8 cellular contexts compared by ENCODE assay signal in the genomic region with DNA sequence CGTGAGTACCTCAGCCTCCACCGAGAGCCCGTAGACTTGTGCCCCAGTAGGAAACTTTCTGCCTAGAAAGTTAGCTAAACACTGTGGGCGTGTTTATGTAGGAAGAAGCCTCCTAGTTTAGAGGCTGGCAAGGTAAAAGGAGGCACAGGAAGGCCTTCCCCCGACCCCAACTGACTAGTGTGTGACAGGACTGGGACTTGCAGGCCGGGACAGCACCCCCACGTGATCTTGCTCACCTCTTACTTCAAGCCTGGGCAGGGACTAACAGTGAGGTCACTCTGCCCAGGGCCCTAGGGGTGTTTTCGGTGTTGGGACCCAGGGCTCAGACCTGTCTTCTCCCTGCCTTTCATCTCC. TPM values are rescaled to one million over a fixed set of nuclear protein-coding genes. Genes with fewer than 3 reads are reported as not detected.
DNase-seq lines count a peak whose midpoint lies in the region; ATAC-seq, FAIRE-seq and TF ChIP-seq lines count a peak whose summit lies in the region.

No MANE protein-coding gene starts in this region.

- BruUV-seq in HepG2 (replicated peaks; lab: Mats Ljungman, UMichigan) = TSS peak; percentile 64

- ATAC-seq in A549 (peak in 1 of 2 experiments; percentile 1; a peak in 1 of 6 replicates), GM18907 (IDR thresholded peaks at IDR 0.05; ENCODE audit: unreplicated experiment) (peak; percentile 2), HG03521 (IDR thresholded peaks at IDR 0.05; ENCODE audit: unreplicated experiment) (peak; percentile 0), HepG2 (no peak), upper lobe of left lung (ENCODE audit: low FRiP score in 2 of 2) (no peak)

- TF ChIP-seq RAD21 in A549 (conservative IDR thresholded peaks at IDR 0.05 in 1 of 2, IDR thresholded peaks at IDR 0.05 in 1 of 2) (no peak), HepG2 (CRISPR knock-in tag; IDR thresholded peaks at IDR 0.05) (no peak)

- CTCF ChIA-PET in A549 (lab: Yijun Ruan, JAX) (interaction anchor here (1.2 to 22.4 kb wide), 7 partner anchors 9 to 126 kb away, joined by 3 to 665 read pairs (median 7); no protein-coding TSS in a partner anchor), HepG2 (lab: Yijun Ruan, JAX; ENCODE audit: low intra/inter-chr PET ratio, low total read pairs) (no interaction called here)

- intact Hi-C loops in ascending aorta (cut with DNase I) = loop anchor here (1.0 to 10.0 kb wide), 6 partner anchors 25 to 1911 kb away; a partner anchor contains a TSS
- intact Hi-C loops in HepG2 (cut with micrococcal nuclease; ENCODE audit: unreplicated experiment) = no loop called here

- H3K4me2 ChIP-seq in A549 (peak overlapping the region; percentile 97), HepG2 (ENCODE audit: low read depth, low read length) (peak overlapping the region; percentile 66)

- H3K4me3 ChIP-seq in A549 (peak overlapping the region; percentile 87), ascending aorta (peak overlapping the region; percentile 74 to 83), HepG2 (replicated peaks in 1 of 3; ENCODE audit: insufficient read depth in 1 of 3, low read depth in 2 of 3, low read length in 3 of 3) (peak overlapping the region in 2 of 3 experiments; percentile 51 to 56; a peak in 3 of 6 replicates), upper lobe of left lung (peak overlapping the region; percentile 75 to 99 (median 82))

- no peak for TF ChIP-seq EP300 in A549 (IDR thresholded peaks at IDR 0.05)
- no peak for TF ChIP-seq EP300 in HepG2 (IDR thresholded peaks at IDR 0.05; ENCODE audit: low read depth in 2 of 2, low read length in 2 of 2)
- no peak for TF ChIP-seq EP300 in HepG2 (CRISPR knock-in tag; IDR thresholded peaks at IDR 0.05; ENCODE audit: borderline replicate concordance)
- no peak for TF ChIP-seq EP300 in upper lobe of left lung (IDR thresholded peaks at IDR 0.05)

- no peaks in the 10 kb centered on the region for H3K79me2 ChIP-seq in HepG2 (ENCODE audit: insufficient read depth, low read length)

- 12% methylated on average over 8 of the region's 8 CpGs for WGBS in A549 (ENCODE audit: missing lambda C conversion rate)
- WGBS in HepG2 (ENCODE audit: low lambda C conversion rate) = 56% methylated on average over 1 of the region's 8 CpGs
- WGBS in upper lobe of left lung, 2 donors = 5 to 50% methylated on average over 1 to 8 of the region's 8 CpGs

- H3K27me3 ChIP-seq in ascending aorta (no peaks in the 10 kb centered on the region), HepG2 (ENCODE audit: control insufficient read depth in 1 of 2, insufficient read depth in 2 of 2, low read length in 2 of 2) (peaks cover 5 to 37% of the 10 kb centered on the region in 2 experiments), upper lobe of left lung (no peaks in the 10 kb centered on the region)

- no peaks in the 10 kb centered on the region for H3K9me3 ChIP-seq in A549
- H3K9me3 ChIP-seq in ascending aorta = no peaks in the 10 kb centered on the region
- H3K9me3 ChIP-seq in HepG2 (ENCODE audit: low read length) = no peaks in the 10 kb centered on the region
- H3K9me3 ChIP-seq in upper lobe of left lung = no peaks in the 10 kb centered on the region

- no peak for FAIRE-seq in A549 (lab: Jason Lieb, UNC)
- no peak for FAIRE-seq in HepG2 (lab: Jason Lieb, UNC)

- no peaks in the 10 kb centered on the region for H4K20me1 ChIP-seq in HepG2 (ENCODE audit: insufficient read depth, low read length)

- DNase-seq in A549 (ENCODE audit: low read depth in 1 of 2, low spot score in 1 of 2) = no peak
- DNase-seq in ascending aorta (ENCODE audit: low spot score in 2 of 2) = peak; percentile 33 to 78
- no peak for DNase-seq in HepG2 (ENCODE audit: low spot score)
- peak in 1 of 2 donors; percentile 70 for DNase-seq in upper lobe of left lung
- DNase-seq in ureter (ENCODE audit: low spot score) = no peak
- no peak for DNase-seq in islet precursor cell

- peak overlapping the region; percentile 61 for H3K9ac ChIP-seq in HepG2 (ENCODE audit: insufficient read depth, low read depth, low read length)

- POLR2A ChIA-PET in A549 (lab: Yijun Ruan, JAX) (interaction anchor here (1.0 to 2.4 kb wide), 6 partner anchors 8 to 106 kb away, joined by 3 to 17 read pairs (median 4); a partner anchor contains a TSS), HepG2 (lab: Yijun Ruan, JAX) (no interaction called here)

- no peak for TF ChIP-seq POLR2A in A549 (IDR thresholded peaks at IDR 0.05; ENCODE audit: low read length)
- TF ChIP-seq POLR2A in HepG2 (IDR thresholded peaks at IDR 0.05; ENCODE audit: insufficient read depth in 1 of 2, low read depth in 2 of 2, low read length in 2 of 2) = no peak
- no peak for TF ChIP-seq POLR2A in upper lobe of left lung (IDR thresholded peaks at IDR 0.05)

- H3K4me1 ChIP-seq in A549 (peaks cover 35% of the 10 kb centered on the region), ascending aorta (peaks cover 6 to 20% of the 10 kb centered on the region in 2 donors), HepG2 (ENCODE audit: insufficient read depth, low read length) (peaks cover 41% of the 10 kb centered on the region), upper lobe of left lung (peaks cover 31 to 43% (median 36%) of the 10 kb centered on the region in 4 donors)

- H3K36me3 ChIP-seq in ascending aorta (peaks cover 0 to under 1% of the 10 kb centered on the region in 2 donors), HepG2 (replicated peaks in 1 of 2; ENCODE audit: control insufficient read depth in 1 of 2, insufficient read depth in 2 of 2, low read length in 2 of 2) (no peaks in the 10 kb centered on the region), upper lobe of left lung (peaks cover 0 to 11% (median under 1%) of the 10 kb centered on the region in 4 donors)

- H2AFZ ChIP-seq in HepG2 (ENCODE audit: low read length) = no peak overlapping the region

- H3K27ac ChIP-seq in A549 (peak overlapping the region; percentile 97 to 99), ascending aorta (peak overlapping the region; percentile 96 to 98), HepG2 (ENCODE audit: extremely low read length, insufficient read depth, low read length) (no peak overlapping the region), upper lobe of left lung (peak overlapping the region; percentile 97 to 99 (median 97))

- in situ Hi-C loops in HepG2 (cut with HindIII; ENCODE audit: extremely low pct_ligation_motif_present, low pct_unique_long_range_greater_than_20kb) = no loop called here

- no peak for TF ChIP-seq CTCF in A549 (IDR thresholded peaks at IDR 0.05)
- no peak for TF ChIP-seq CTCF in ascending aorta (IDR thresholded peaks at IDR 0.05)
- TF ChIP-seq CTCF in HepG2 (CRISPR knock-in tag; IDR thresholded peaks at IDR 0.05) = no peak
- TF ChIP-seq CTCF in upper lobe of left lung (IDR thresholded peaks at IDR 0.05) = no peak

RNA-seq across cellular contexts. Expression of a gene that starts 0.4 kb away (rescaled TPM):
- polyA plus RNA-seq in A549 (2011; rRNA removed) (533 and 536 TPM in 2 replicates), A549 (2017; fragmentation: RNase III; extraction: RNeasy Plus Mini Kit Qiagen cat#74134 plus additional on column Dnase treatment) (781 to 811 TPM (median 806 TPM) in 3 replicates), HepG2 (2011; rRNA removed) (17.2 and 21.2 TPM in 2 replicates)
- polyA plus RNA-seq in A549 (2012; cell fraction: cytosol; rRNA removed) = 1,020 and 1,221 TPM in 2 replicates
- polyA plus RNA-seq in A549 (2012; cell fraction: nucleus; rRNA removed) = 1,181 and 1,326 TPM in 2 replicates
- 437 and 484 TPM in 2 replicates for polyA minus RNA-seq in A549 (2011; rRNA and poly(A)+ RNA removed)
- total RNA-seq in ascending aorta (363 TPM), HepG2 (2016; rRNA removed; fragmentation: Illumina TruSeq; extraction: Trizol) (6.7 and 9.7 TPM in 2 replicates), upper lobe of left lung (1,000 to 10,000 TPM in 1 of 6 donors, 100 to 1,000 TPM in 5; 167 to 1,014 (median 605) TPM), ureter (322 TPM)
- total RNA-seq in HepG2 (2016; cell fraction: cytosol; rRNA removed; fragmentation: Illumina TruSeq; extraction: Trizol; ENCODE audit: low read depth) = 1.7 and 2.0 TPM in 2 replicates
- 7.1 and 9.8 TPM in 2 replicates for total RNA-seq in HepG2 (2016; cell fraction: insoluble cytoplasmic fraction; rRNA removed; fragmentation: Illumina TruSeq; extraction: Trizol)
- 3.3 and 3.5 TPM in 2 replicates for total RNA-seq in HepG2 (2016; cell fraction: membrane; rRNA removed; fragmentation: Illumina TruSeq; extraction: Trizol)
- total RNA-seq in HepG2 (2016; cell fraction: nucleus; rRNA removed; fragmentation: Illumina TruSeq; extraction: Trizol) = 2.5 and 3.4 TPM in 2 replicates
- polyA plus RNA-seq in HepG2 (2011; cell fraction: cytosol; rRNA removed) = 18.8 and 19.0 TPM in 2 replicates
- polyA plus RNA-seq in HepG2 (2011; cell fraction: nucleus; rRNA removed) = 6.8 and 9.1 TPM in 2 replicates
- polyA plus RNA-seq in HepG2 (2012) = 5.9 and 19.9 TPM in 2 replicates
- polyA plus RNA-seq in HepG2 (2016; cell fraction: cytosol; fragmentation: Illumina TruSeq; extraction: Trizol; ENCODE audit: low read depth) = 3.1 TPM in 2 replicates
- polyA plus RNA-seq in HepG2 (2016; cell fraction: insoluble cytoplasmic fraction; fragmentation: Illumina TruSeq; extraction: Trizol; ENCODE audit: low read depth) = 13.2 and 15.2 TPM in 2 replicates
- 3.8 and 3.9 TPM in 2 replicates for polyA plus RNA-seq in HepG2 (2016; cell fraction: membrane; fragmentation: Illumina TruSeq; extraction: Trizol; ENCODE audit: low read depth)
- polyA plus RNA-seq in HepG2 (2016; cell fraction: nucleus; fragmentation: Illumina TruSeq; extraction: Trizol; ENCODE audit: insufficient read depth, low read depth) = 6.2 and 8.6 TPM in 2 replicates
- 16.1 and 272 TPM in 2 replicates for polyA minus RNA-seq in HepG2 (2011; rRNA and poly(A)+ RNA removed; ENCODE audit: low replicate concordance)
- 7.6 and 8.4 TPM in 2 replicates for polyA minus RNA-seq in HepG2 (2011; cell fraction: cytosol; rRNA and poly(A)+ RNA removed)
- polyA minus RNA-seq in HepG2 (2011; cell fraction: nucleus; rRNA and poly(A)+ RNA removed) = 2.6 and 3.4 TPM in 2 replicates

RNA-seq across cellular contexts. Expression of a gene that starts 19.7 kb away (rescaled TPM):
- 0.05 and 0.06 TPM in 2 replicates for polyA plus RNA-seq in A549 (2011; rRNA removed)
- 0.26 and 0.34 TPM in 2 replicates for polyA plus RNA-seq in A549 (2012; cell fraction: cytosol; rRNA removed)
- polyA plus RNA-seq in A549 (2012; cell fraction: nucleus; rRNA removed) = 1.0 and 1.2 TPM in 2 replicates
- 0.49 to 0.54 TPM (median 0.50 TPM) in 3 replicates for polyA plus RNA-seq in A549 (2017; fragmentation: RNase III; extraction: RNeasy Plus Mini Kit Qiagen cat#74134 plus additional on column Dnase treatment)
- polyA minus RNA-seq in A549 (2011; rRNA and poly(A)+ RNA removed) = 0.10 and 0.12 TPM in 2 replicates
- total RNA-seq in ascending aorta = 0.11 TPM
- total RNA-seq in HepG2 (2016; rRNA removed; fragmentation: Illumina TruSeq; extraction: Trizol) = not detected in 2 replicates
- total RNA-seq in HepG2 (2016; cell fraction: cytosol; rRNA removed; fragmentation: Illumina TruSeq; extraction: Trizol; ENCODE audit: low read depth) = not detected in 2 replicates
- total RNA-seq in HepG2 (2016; cell fraction: insoluble cytoplasmic fraction; rRNA removed; fragmentation: Illumina TruSeq; extraction: Trizol) = not detected in 2 replicates
- total RNA-seq in HepG2 (2016; cell fraction: membrane; rRNA removed; fragmentation: Illumina TruSeq; extraction: Trizol) = not detected in 2 replicates
- not detected in 2 replicates for total RNA-seq in HepG2 (2016; cell fraction: nucleus; rRNA removed; fragmentation: Illumina TruSeq; extraction: Trizol)
- 0.03 and 0.04 TPM in 2 replicates for polyA plus RNA-seq in HepG2 (2011; rRNA removed)
- not detected in 2 replicates for polyA plus RNA-seq in HepG2 (2011; cell fraction: cytosol; rRNA removed)
- 0.08 TPM in 1 of 2 replicates, not detected in the other for polyA plus RNA-seq in HepG2 (2011; cell fraction: nucleus; rRNA removed)
- polyA plus RNA-seq in HepG2 (2012) = not detected in 2 replicates
- not detected in 2 replicates for polyA plus RNA-seq in HepG2 (2016; cell fraction: cytosol; fragmentation: Illumina TruSeq; extraction: Trizol; ENCODE audit: low read depth)
- polyA plus RNA-seq in HepG2 (2016; cell fraction: insoluble cytoplasmic fraction; fragmentation: Illumina TruSeq; extraction: Trizol; ENCODE audit: low read depth) = not detected in 2 replicates
- not detected in 2 replicates for polyA plus RNA-seq in HepG2 (2016; cell fraction: membrane; fragmentation: Illumina TruSeq; extraction: Trizol; ENCODE audit: low read depth)
- not detected in 2 replicates for polyA plus RNA-seq in HepG2 (2016; cell fraction: nucleus; fragmentation: Illumina TruSeq; extraction: Trizol; ENCODE audit: insufficient read depth, low read depth)
- polyA minus RNA-seq in HepG2 (2011; rRNA and poly(A)+ RNA removed; ENCODE audit: low replicate concordance) = not detected in 2 replicates
- polyA minus RNA-seq in HepG2 (2011; cell fraction: cytosol; rRNA and poly(A)+ RNA removed) = not detected in 2 replicates
- not detected in 2 replicates for polyA minus RNA-seq in HepG2 (2011; cell fraction: nucleus; rRNA and poly(A)+ RNA removed)
- total RNA-seq in upper lobe of left lung = 1 to 10 TPM in 4 of 6 donors, under 1 TPM in 2; 0.55 to 2.3 (median 1.5) TPM
- total RNA-seq in ureter = 13.8 TPM

RNA-seq across cellular contexts. Expression of a gene that starts 25.7 kb away (rescaled TPM):
- polyA plus RNA-seq in A549 (2011; rRNA removed) (0.50 and 0.67 TPM in 2 replicates), A549 (2017; fragmentation: RNase III; extraction: RNeasy Plus Mini Kit Qiagen cat#74134 plus additional on column Dnase treatment) (0.76 to 0.89 TPM (median 0.87 TPM) in 3 replicates), HepG2 (2011; rRNA removed) (not detected in 2 replicates)
- 0.31 and 0.46 TPM in 2 replicates for polyA plus RNA-seq in A549 (2012; cell fraction: cytosol; rRNA removed)
- 0.40 and 0.86 TPM in 2 replicates for polyA plus RNA-seq in A549 (2012; cell fraction: nucleus; rRNA removed)
- polyA minus RNA-seq in A549 (2011; rRNA and poly(A)+ RNA removed) = 0.39 TPM in 1 of 2 replicates, not detected in the other
- total RNA-seq in ascending aorta (not detected), HepG2 (2016; rRNA removed; fragmentation: Illumina TruSeq; extraction: Trizol) (not detected in 2 replicates), upper lobe of left lung (10 to 100 TPM in 2 of 6 donors, 1 to 10 TPM in 4; 1.2 to 34.6 (median 9.0) TPM), ureter (1.6 TPM)
- total RNA-seq in HepG2 (2016; cell fraction: cytosol; rRNA removed; fragmentation: Illumina TruSeq; extraction: Trizol; ENCODE audit: low read depth) = not detected in 2 replicates
- total RNA-seq in HepG2 (2016; cell fraction: insoluble cytoplasmic fraction; rRNA removed; fragmentation: Illumina TruSeq; extraction: Trizol) = not detected in 2 replicates
- total RNA-seq in HepG2 (2016; cell fraction: membrane; rRNA removed; fragmentation: Illumina TruSeq; extraction: Trizol) = not detected in 2 replicates
- total RNA-seq in HepG2 (2016; cell fraction: nucleus; rRNA removed; fragmentation: Illumina TruSeq; extraction: Trizol) = not detected in 2 replicates
- 0.09 TPM in 1 of 2 replicates, not detected in the other for polyA plus RNA-seq in HepG2 (2011; cell fraction: cytosol; rRNA removed)
- polyA plus RNA-seq in HepG2 (2011; cell fraction: nucleus; rRNA removed) = not detected in 2 replicates
- 0.13 TPM in 1 of 2 replicates, not detected in the other for polyA plus RNA-seq in HepG2 (2012)
- not detected in 2 replicates for polyA plus RNA-seq in HepG2 (2016; cell fraction: cytosol; fragmentation: Illumina TruSeq; extraction: Trizol; ENCODE audit: low read depth)
- not detected in 2 replicates for polyA plus RNA-seq in HepG2 (2016; cell fraction: insoluble cytoplasmic fraction; fragmentation: Illumina TruSeq; extraction: Trizol; ENCODE audit: low read depth)
- polyA plus RNA-seq in HepG2 (2016; cell fraction: membrane; fragmentation: Illumina TruSeq; extraction: Trizol; ENCODE audit: low read depth) = not detected in 2 replicates
- not detected in 2 replicates for polyA plus RNA-seq in HepG2 (2016; cell fraction: nucleus; fragmentation: Illumina TruSeq; extraction: Trizol; ENCODE audit: insufficient read depth, low read depth)
- polyA minus RNA-seq in HepG2 (2011; rRNA and poly(A)+ RNA removed; ENCODE audit: low replicate concordance) = not detected in 2 replicates
- polyA minus RNA-seq in HepG2 (2011; cell fraction: cytosol; rRNA and poly(A)+ RNA removed) = not detected in 2 replicates
- not detected in 2 replicates for polyA minus RNA-seq in HepG2 (2011; cell fraction: nucleus; rRNA and poly(A)+ RNA removed)

RNA-seq across cellular contexts. Expression of a gene that starts 28.3 kb away (rescaled TPM):
- 0.21 and 0.25 TPM in 2 replicates for polyA plus RNA-seq in A549 (2011; rRNA removed)
- polyA plus RNA-seq in A549 (2012; cell fraction: cytosol; rRNA removed) = 0.08 and 0.14 TPM in 2 replicates
- 0.08 and 0.27 TPM in 2 replicates for polyA plus RNA-seq in A549 (2012; cell fraction: nucleus; rRNA removed)
- polyA plus RNA-seq in A549 (2017; fragmentation: RNase III; extraction: RNeasy Plus Mini Kit Qiagen cat#74134 plus additional on column Dnase treatment) = 0.16 to 0.28 TPM (median 0.22 TPM) in 3 replicates
- polyA minus RNA-seq in A549 (2011; rRNA and poly(A)+ RNA removed) = 0.54 and 0.78 TPM in 2 replicates
- total RNA-seq in ascending aorta = not detected
- total RNA-seq in HepG2 (2016; rRNA removed; fragmentation: Illumina TruSeq; extraction: Trizol) = not detected in 2 replicates
- total RNA-seq in HepG2 (2016; cell fraction: cytosol; rRNA removed; fragmentation: Illumina TruSeq; extraction: Trizol; ENCODE audit: low read depth) = not detected in 2 replicates
- total RNA-seq in HepG2 (2016; cell fraction: insoluble cytoplasmic fraction; rRNA removed; fragmentation: Illumina TruSeq; extraction: Trizol) = not detected in 2 replicates
- not detected in 2 replicates for total RNA-seq in HepG2 (2016; cell fraction: membrane; rRNA removed; fragmentation: Illumina TruSeq; extraction: Trizol)
- not detected in 2 replicates for total RNA-seq in HepG2 (2016; cell fraction: nucleus; rRNA removed; fragmentation: Illumina TruSeq; extraction: Trizol)
- polyA plus RNA-seq in HepG2 (2011; rRNA removed) = 0.55 and 0.82 TPM in 2 replicates
- 0.67 and 1.1 TPM in 2 replicates for polyA plus RNA-seq in HepG2 (2011; cell fraction: cytosol; rRNA removed)
- polyA plus RNA-seq in HepG2 (2011; cell fraction: nucleus; rRNA removed) = 0.12 and 0.47 TPM in 2 replicates
- not detected in 2 replicates for polyA plus RNA-seq in HepG2 (2012)
- not detected in 2 replicates for polyA plus RNA-seq in HepG2 (2016; cell fraction: cytosol; fragmentation: Illumina TruSeq; extraction: Trizol; ENCODE audit: low read depth)
- not detected in 2 replicates for polyA plus RNA-seq in HepG2 (2016; cell fraction: insoluble cytoplasmic fraction; fragmentation: Illumina TruSeq; extraction: Trizol; ENCODE audit: low read depth)
- polyA plus RNA-seq in HepG2 (2016; cell fraction: membrane; fragmentation: Illumina TruSeq; extraction: Trizol; ENCODE audit: low read depth) = not detected in 2 replicates
- polyA plus RNA-seq in HepG2 (2016; cell fraction: nucleus; fragmentation: Illumina TruSeq; extraction: Trizol; ENCODE audit: insufficient read depth, low read depth) = not detected in 2 replicates
- not detected in 2 replicates for polyA minus RNA-seq in HepG2 (2011; rRNA and poly(A)+ RNA removed; ENCODE audit: low replicate concordance)
- not detected in 2 replicates for polyA minus RNA-seq in HepG2 (2011; cell fraction: cytosol; rRNA and poly(A)+ RNA removed)
- polyA minus RNA-seq in HepG2 (2011; cell fraction: nucleus; rRNA and poly(A)+ RNA removed) = not detected in 2 replicates
- under 1 TPM in 1 of 6 donors, not detected in 5; 0.34 TPM for total RNA-seq in upper lobe of left lung
- not detected for total RNA-seq in ureter

Comparison
In these comparisons a context has a peak if more than half of its experiments do, and no peak if none do; other contexts are left out.
1. ATAC-seq: peak in GM18907 (single experiment) and HG03521 (single experiment); none in HepG2 (single experiment) and upper lobe of left lung (0 of 2).
2. DNase-seq: peak in ascending aorta (2 of 2); none in A549 (0 of 2), HepG2 (single experiment), ureter (single experiment) and islet precursor cell (single experiment).
3. RNA of a gene that starts 0.4 kb away (total RNA-seq): 167 to 1,014 TPM in upper lobe of left lung, 363 TPM in ascending aorta (single experiment) and 322 TPM in ureter (single experiment); 1.7 to 9.8 TPM in HepG2; every median in the first group is over 10 times any median in the second.
4. Peak in every context shown above with its lines, with median percentiles within 50 percentile points of each other: H3K4me3 ChIP-seq.